14 cellular contexts compared by ENCODE assay signal in the genomic region with DNA sequence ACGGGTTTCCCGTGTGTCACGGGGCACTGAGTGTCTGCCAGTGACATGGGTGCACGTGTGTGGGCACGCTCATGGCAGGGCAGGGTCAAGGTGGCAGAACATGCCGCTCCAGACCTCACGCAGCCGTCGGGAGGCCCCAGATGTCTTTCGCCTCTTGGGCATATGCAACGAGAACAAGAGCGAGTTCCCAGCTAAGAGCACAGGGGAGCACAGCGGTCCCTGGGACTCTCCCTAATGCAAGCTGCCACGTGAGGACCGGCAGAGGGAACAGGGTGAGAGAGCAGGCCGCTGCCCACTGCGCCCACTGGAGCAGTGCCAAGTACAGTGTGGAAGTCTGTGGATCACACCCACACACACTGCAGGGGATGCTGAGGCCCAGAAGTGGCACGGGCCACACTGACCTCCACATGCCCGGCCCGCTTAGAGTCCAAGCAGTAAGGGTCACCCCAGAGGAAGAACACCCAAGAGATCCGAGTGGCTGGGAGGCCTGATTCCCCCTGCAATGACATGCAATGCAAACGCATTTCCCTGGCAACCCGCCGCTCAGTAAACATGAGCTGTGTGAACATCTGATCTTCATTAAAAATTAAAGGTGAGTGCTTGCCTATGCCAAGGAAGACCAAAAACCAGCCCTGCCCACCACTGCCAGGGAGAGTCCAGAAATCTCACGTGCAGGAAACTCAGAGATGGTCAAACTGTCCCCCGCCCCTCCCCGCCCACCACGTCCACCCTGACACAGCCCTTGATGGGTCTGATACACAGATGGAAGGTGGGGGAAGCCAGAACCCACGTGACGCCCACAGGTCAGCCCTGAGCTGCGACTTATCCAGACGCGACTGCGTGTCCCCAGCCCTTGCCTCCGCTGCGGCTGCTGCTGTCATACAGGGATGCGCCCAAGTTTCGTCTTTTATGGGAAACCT. TPM values are rescaled to one million over a fixed set of nuclear protein-coding genes. Genes with fewer than 3 reads are reported as not detected.
DNase-seq lines count a peak whose midpoint lies in the region; ATAC-seq and TF ChIP-seq lines count a peak whose summit lies in the region.
"Had no signal": no experiment of that assay in that cellular context is flagged by ENCODE, and none has a peak within 500 bp of the region (broad histone marks: within the 10 kb centered on the region; RNA-seq: fewer than 3 reads in every experiment).

No MANE protein-coding gene starts in this region.

- no peaks in the 10 kb centered on the region for H3K9me3 ChIP-seq in A673 (ENCODE audit: low read depth, low read length, poor library complexity, severe bottlenecking)
- H3K9me3 ChIP-seq: transverse colon had no signal

- peaks cover 12% of the 10 kb centered on the region for H3K4me1 ChIP-seq in A673 (ENCODE audit: insufficient read depth, low read length, poor library complexity, severe bottlenecking)

- intact Hi-C loops in A673 (cut with micrococcal nuclease; ENCODE audit: unreplicated experiment), result no loop called here

- ATAC-seq in GM21737 (IDR thresholded peaks at IDR 0.05; ENCODE audit: unreplicated experiment), result no peak
- ATAC-seq: activated T-cell treated with anti-CD3 and anti-CD28 coated beads, Interleukin-2, amount 50 U/mL, for 72 hours had no signal

- DNase-seq in DMS79 treated with DMSO at 0.1 percent for 48 hours (lab: John Stamatoyannopoulos, UW) (peak; percentile 6), DMS79 (lab: John Stamatoyannopoulos, UW) (no peak), NCI-H748 treated with DMSO at 0.1 percent for 48 hours (lab: John Stamatoyannopoulos, UW) (peak; percentile 2), foreskin fibroblast (peak; percentile 53 to 77), retina (peak; percentile 61), A673 (ENCODE audit: low spot score) (no peak), caudate nucleus (lab: John Stamatoyannopoulos, UW) (no peak)
- DNase-seq: 8988T; activated T-cell treated with anti-CD3 and anti-CD28 coated beads, Interleukin-2, amount 50 U/mL, for 72 hours; GDM1; MV-4-11; transverse colon had no signal

- BruUV-seq in A673 (replicated peaks; lab: Mats Ljungman, UMichigan), result no TSS peak

- CTCF ChIA-PET in A673 (lab: Charles Lee), result no interaction called here

- POLR2A ChIA-PET in A673 (lab: Charles Lee; ENCODE audit: low non-redundant PET), result interaction anchor here (0.5 to 0.6 kb wide), 2 partner anchors 62 to 966 kb away, joined by 4 to 10 read pairs; no protein-coding TSS in a partner anchor

- TF ChIP-seq CTCF in foreskin fibroblast (IDR thresholded peaks at IDR 0.05; ENCODE audit: low read depth, low read length) (no peak), A673 (conservative IDR thresholded peaks at IDR 0.05; ENCODE audit: low read depth, low read length) (no peak)

- peaks cover 16% of the 10 kb centered on the region for H3K36me3 ChIP-seq in A673 (ENCODE audit: insufficient read depth, low read length, poor library complexity, severe bottlenecking)
- H3K36me3 ChIP-seq: transverse colon had no signal

- H3K27ac ChIP-seq in A673 (ENCODE audit: low read depth, low read length, poor library complexity, severe bottlenecking), result no peak overlapping the region
- H3K27ac ChIP-seq in caudate nucleus (ENCODE audit: low read depth, low read length), result no peak overlapping the region
- H3K27ac ChIP-seq: transverse colon, VCaP had no signal

- H3K4me3 ChIP-seq in foreskin fibroblast (ENCODE audit: low read depth in 1 of 2, low read length in 2 of 2), result no peak overlapping the region
- H3K4me3 ChIP-seq in A673 (ENCODE audit: low read depth, low read length, poor library complexity, severe bottlenecking), result no peak overlapping the region
- H3K4me3 ChIP-seq: transverse colon had no signal

- H3K27me3 ChIP-seq in A673 (replicated peaks; ENCODE audit: insufficient read depth, low read depth, low read length, poor library complexity), result no peaks in the 10 kb centered on the region
- H3K27me3 ChIP-seq: transverse colon had no signal

RNA-seq across cellular contexts. Expression of gene CERK, which starts 11.7 kb away (rescaled TPM):
- 55.6 and 58.8 TPM in 2 replicates for total RNA-seq in A673 (2021)

RNA-seq across cellular contexts. Expression of gene TBC1D22A, which starts 36.1 kb away (rescaled TPM):
- 22.5 and 23.5 TPM in 2 replicates for total RNA-seq in A673 (2021)

Comparison
In these comparisons a context has a peak if more than half of its experiments do, and no peak if none do; other contexts are left out.
1. DNase-seq: peak in DMS79 treated with DMSO at 0.1 percent for 48 hours (single experiment), NCI-H748 treated with DMSO at 0.1 percent for 48 hours (single experiment), foreskin fibroblast (2 of 2) and retina (single experiment); none in DMS79 (single experiment), A673 (single experiment) and caudate nucleus (0 of 61).